ENCODE assay signal across 1 cellular context in genomic region chr20:44955270-44955669, GRCh38.
TF ChIP-seq lines count a peak whose summit lies in the region.

No MANE protein-coding gene starts in this region.

TF ChIP-seq in GM12878, 131 proteins besides CTCF, POLR2A, EP300 and RAD21:
- TF ChIP-seq BHLHE40 (IDR thresholded peaks at IDR 0.05; ENCODE audit: borderline replicate concordance in 1 of 2, low read depth in 2 of 2, low read length in 1 of 2) (peak; percentile 49 to 69), IKZF2 (IDR thresholded peaks at IDR 0.05) (peak; percentile 36 to 42; a peak in 2 of 4 replicates), IKZF1 (conservative IDR thresholded peaks at IDR 0.05) (peak; percentile 43), CBX5 (IDR thresholded peaks at IDR 0.05; ENCODE audit: low read depth) (no peak), DPF2 (IDR thresholded peaks at IDR 0.05) (0 out of 2 replicates have a peak, but pooled peaks have one; percentile 28), ZNF24 (IDR thresholded peaks at IDR 0.05) (0 out of 2 replicates have a peak, but pooled peaks have one; percentile 12), ZNF687 (IDR thresholded peaks at IDR 0.05) (peak; percentile 27; the same call in 1 of the 2 replicates), ZBTB40 (IDR thresholded peaks at IDR 0.05; ENCODE audit: borderline replicate concordance) (no peak), ATF2 (IDR thresholded peaks at IDR 0.05; ENCODE audit: low read length) (no peak), RUNX3 (IDR thresholded peaks at IDR 0.05; ENCODE audit: low read length) (peak; percentile 47), SPI1 (IDR thresholded peaks at IDR 0.05; ENCODE audit: borderline replicate concordance, insufficient read depth, low read depth, low read length) (peak; percentile 77), LARP7 (IDR thresholded peaks at IDR 0.05) (no peak)
